Comparison of ENCODE assay signal across 33 cellular contexts in the genomic region with DNA sequence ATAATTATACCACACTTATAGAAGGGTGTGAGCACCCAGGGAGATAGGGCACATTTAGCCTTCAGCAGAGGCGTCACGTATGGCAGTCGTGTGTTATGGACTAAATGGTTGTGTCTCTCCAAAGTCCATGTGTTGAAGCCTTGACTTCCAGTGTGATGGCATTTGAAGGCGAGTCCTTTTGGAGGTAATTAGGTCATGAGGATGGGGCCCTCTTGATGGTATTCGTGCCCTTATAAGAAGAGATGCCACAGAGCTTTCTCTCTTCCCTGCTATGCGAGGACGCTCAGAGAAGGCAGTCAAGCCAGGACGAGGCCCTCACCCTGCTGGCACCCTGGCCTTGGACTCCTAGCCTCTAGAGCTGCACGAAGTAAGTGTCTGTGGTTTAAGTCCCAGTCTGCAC.
DNase-seq lines count a peak whose midpoint lies in the region; ATAC-seq, FAIRE-seq and TF ChIP-seq lines count a peak whose summit lies in the region.
"Had no signal": no experiment of that assay in that cellular context is flagged by ENCODE, and none has a peak within 500 bp of the region (broad histone marks: within the 10 kb centered on the region; RNA-seq: fewer than 3 reads in every experiment).

No MANE protein-coding gene starts in this region.

- H3K79me2 ChIP-seq in HepG2 (ENCODE audit: insufficient read depth, low read length) (no peaks in the 10 kb centered on the region), neural progenitor cell (ENCODE audit: low read depth) (no peaks in the 10 kb centered on the region)

- intact Hi-C loops in HepG2 (cut with micrococcal nuclease; ENCODE audit: unreplicated experiment) (no loop called here), right lobe of liver (cut with DNase I) (no loop called here)

- H3K27ac Mint-ChIP-seq in neural progenitor cell, result no peak overlapping the region
- H3K27ac Mint-ChIP-seq: B cell; CD4-positive, alpha-beta memory T cell; CD4-positive, alpha-beta T cell; CD4-positive, CD25-positive, alpha-beta regulatory T cell; CD8-positive, alpha-beta T cell had no signal

- peaks cover 3% of the 10 kb centered on the region for H3K36me3 Mint-ChIP-seq in neural progenitor cell
- H3K36me3 Mint-ChIP-seq: CD14-positive monocyte; CD4-positive, CD25-positive, alpha-beta regulatory T cell; CD8-positive, alpha-beta T cell had no signal

- H3K4me3 ChIP-seq in HepG2 (replicated peaks in 1 of 3; ENCODE audit: insufficient read depth in 1 of 3, low read depth in 2 of 3, low read length in 3 of 3), result no peak overlapping the region
- H3K4me3 ChIP-seq in right lobe of liver, result no peak overlapping the region
- no peak overlapping the region for H3K4me3 ChIP-seq in neural progenitor cell
- H3K4me3 ChIP-seq: A549; BLaER1; BLaER1 treated with 17β-estradiol and CSF1 and Interleukin-3, amounts not matched to agents 10 nM and 100 nM had no signal

- no peak for TF ChIP-seq CTCF in HepG2 (CRISPR knock-in tag; IDR thresholded peaks at IDR 0.05)
- TF ChIP-seq CTCF in right lobe of liver (IDR thresholded peaks at IDR 0.05), result no peak
- no peak for TF ChIP-seq CTCF in neural progenitor cell (IDR thresholded peaks at IDR 0.05)

- no peak for FAIRE-seq in HepG2 (lab: Jason Lieb, UNC)
- FAIRE-seq: A204.1, A549, D721Med had no signal

- H4K20me1 ChIP-seq in HepG2 (ENCODE audit: insufficient read depth, low read length) (no peaks in the 10 kb centered on the region), neural progenitor cell (ENCODE audit: low read depth) (no peaks in the 10 kb centered on the region)
- H4K20me1 ChIP-seq: BLaER1; BLaER1 treated with 17β-estradiol and CSF1 and Interleukin-3, amounts not matched to agents 10 nM and 100 nM had no signal

- in situ Hi-C loops in HepG2 (cut with HindIII; ENCODE audit: extremely low pct_ligation_motif_present, low pct_unique_long_range_greater_than_20kb), result no loop called here

- peaks cover 51% of the 10 kb centered on the region for H3K4me1 Mint-ChIP-seq in neural progenitor cell
- H3K4me1 Mint-ChIP-seq: B cell; CD14-positive monocyte; CD4-positive, alpha-beta memory T cell; CD8-positive, alpha-beta memory T cell had no signal

- peaks cover 14% of the 10 kb centered on the region for H3K9me3 Mint-ChIP-seq in neural progenitor cell

- H2AFZ ChIP-seq in HepG2 (ENCODE audit: low read length) (no peak overlapping the region), neural progenitor cell (replicated peaks) (no peak overlapping the region)

- peaks cover 56% of the 10 kb centered on the region for H3K4me1 ChIP-seq in HepG2 (ENCODE audit: insufficient read depth, low read length)
- no peaks in the 10 kb centered on the region for H3K4me1 ChIP-seq in right lobe of liver
- H3K4me1 ChIP-seq in neural progenitor cell, result peaks cover 31% of the 10 kb centered on the region
- H3K4me1 ChIP-seq: A549, BE2C, BLaER1, Caco-2 had no signal

- BruUV-seq in HepG2 (replicated peaks; lab: Mats Ljungman, UMichigan), result no TSS peak

- ATAC-seq in HepG2, result no peak
- ATAC-seq in right lobe of liver, result no peak
- no peak for ATAC-seq in GM21723 (IDR thresholded peaks at IDR 0.05; ENCODE audit: unreplicated experiment)
- ATAC-seq: A549; CD8-positive, alpha-beta T cell had no signal

- no peak overlapping the region for H3K9ac ChIP-seq in HepG2 (ENCODE audit: insufficient read depth, low read depth, low read length)
- H3K9ac ChIP-seq in neural progenitor cell, result no peak overlapping the region
- H3K9ac ChIP-seq: BLaER1; BLaER1 treated with 17β-estradiol and CSF1 and Interleukin-3, amounts not matched to agents 10 nM and 100 nM had no signal

- POLR2A ChIA-PET in HepG2 (lab: Yijun Ruan, JAX), result no interaction called here

- no peak overlapping the region for H3K4me3 Mint-ChIP-seq in neural progenitor cell
- H3K4me3 Mint-ChIP-seq: B cell; CD14-positive monocyte; CD4-positive, alpha-beta memory T cell; CD4-positive, alpha-beta T cell; CD4-positive, CD25-positive, alpha-beta regulatory T cell; CD8-positive, alpha-beta memory T cell; CD8-positive, alpha-beta T cell had no signal

- H3K9me3 ChIP-seq in HepG2 (ENCODE audit: low read length), result peaks cover 19% of the 10 kb centered on the region
- no peaks in the 10 kb centered on the region for H3K9me3 ChIP-seq in right lobe of liver
- H3K9me3 ChIP-seq in neural progenitor cell (ENCODE audit: low read depth), result peaks cover 8% of the 10 kb centered on the region
- H3K9me3 ChIP-seq: BE2C, Caco-2 had no signal

- peaks cover 15% of the 10 kb centered on the region for H3K27me3 Mint-ChIP-seq in neural progenitor cell (ENCODE audit: insufficient read depth, low read depth)

- 98% methylated on average over 5 of the region's 9 CpGs for WGBS in HepG2 (ENCODE audit: low lambda C conversion rate)
- 59% methylated on average over 6 of the region's 9 CpGs for WGBS in right lobe of liver (ENCODE audit: insufficient coverage, low coverage, low lambda C conversion rate, missing lambda C conversion rate)

- no peak overlapping the region for H3K27ac ChIP-seq in HepG2 (ENCODE audit: extremely low read length, insufficient read depth, low read length)
- no peak overlapping the region for H3K27ac ChIP-seq in right lobe of liver
- H3K27ac ChIP-seq in neural progenitor cell, result no peak overlapping the region
- H3K27ac ChIP-seq: 22Rv1; A549; BLaER1; BLaER1 treated with 17β-estradiol and CSF1 and Interleukin-3, amounts not matched to agents 10 nM and 100 nM; C4-2B had no signal

- no peaks in the 10 kb centered on the region for H3K27me3 ChIP-seq in HepG2 (ENCODE audit: control insufficient read depth in 1 of 2, insufficient read depth in 2 of 2, low read length in 2 of 2)
- no peaks in the 10 kb centered on the region for H3K27me3 ChIP-seq in right lobe of liver
- no peaks in the 10 kb centered on the region for H3K27me3 ChIP-seq in neural progenitor cell
- H3K27me3 ChIP-seq: BE2C; BLaER1; BLaER1 treated with 17β-estradiol and CSF1 and Interleukin-3, amounts not matched to agents 10 nM and 100 nM had no signal

- H3K4me2 ChIP-seq in HepG2 (ENCODE audit: low read depth, low read length), result no peak overlapping the region
- H3K4me2 ChIP-seq in neural progenitor cell, result peak overlapping the region; percentile 75
- H3K4me2 ChIP-seq: A549; BLaER1; BLaER1 treated with 17β-estradiol and CSF1 and Interleukin-3, amounts not matched to agents 10 nM and 100 nM had no signal

- TF ChIP-seq POLR2A in HepG2 (IDR thresholded peaks at IDR 0.05; ENCODE audit: insufficient read depth in 1 of 2, low read depth in 2 of 2, low read length in 2 of 2), result no peak
- TF ChIP-seq POLR2A in right lobe of liver (IDR thresholded peaks at IDR 0.05), result no peak

- TF ChIP-seq EP300 in HepG2 (IDR thresholded peaks at IDR 0.05; ENCODE audit: low read depth in 2 of 2, low read length in 2 of 2), result no peak
- TF ChIP-seq EP300 in HepG2 (CRISPR knock-in tag; IDR thresholded peaks at IDR 0.05; ENCODE audit: borderline replicate concordance), result no peak

- TF ChIP-seq RAD21 in HepG2 (CRISPR knock-in tag; IDR thresholded peaks at IDR 0.05), result no peak

- no peak for DNase-seq in HepG2 (ENCODE audit: low spot score)
- no peak for DNase-seq in right lobe of liver
- no peak for DNase-seq in neural progenitor cell (ENCODE audit: low spot score)
- DNase-seq: 8988T; ACHN; AML-193; BE2C; C1 segment of cervical spinal cord; Caco-2; Calu3; CD4-positive, alpha-beta memory T cell; CD4-positive, alpha-beta T cell; CD4-positive, CD25-positive, alpha-beta regulatory T cell; CD8-positive, alpha-beta memory T cell; CD8-positive, alpha-beta T cell; COR-L47; DMS 273 treated with DMSO at 0.1 percent for 48 hours; DMS153; DMS53; DMS79; DMS79 treated with DMSO at 0.1 percent for 48 hours; DND-41; EL had no signal

- no peaks in the 10 kb centered on the region for H3K36me3 ChIP-seq in HepG2 (replicated peaks in 1 of 2; ENCODE audit: control insufficient read depth in 1 of 2, insufficient read depth in 2 of 2, low read length in 2 of 2)
- no peaks in the 10 kb centered on the region for H3K36me3 ChIP-seq in right lobe of liver
- no peaks in the 10 kb centered on the region for H3K36me3 ChIP-seq in neural progenitor cell
- H3K36me3 ChIP-seq: BE2C; BLaER1; BLaER1 treated with 17β-estradiol and CSF1 and Interleukin-3, amounts not matched to agents 10 nM and 100 nM had no signal

- peaks cover 34% of the 10 kb centered on the region for H3F3A ChIP-seq in neural progenitor cell (ENCODE audit: low read depth)

- CTCF ChIA-PET in HepG2 (lab: Yijun Ruan, JAX; ENCODE audit: low intra/inter-chr PET ratio, low total read pairs), result no interaction called here

TF ChIP-seq in HepG2, 621 proteins besides CTCF, POLR2A, EP300 and RAD21:
- TF ChIP-seq ZNF264 (CRISPR knock-in tag; IDR thresholded peaks at IDR 0.05) (peak; percentile 93), ZNF431 (CRISPR knock-in tag; IDR thresholded peaks at IDR 0.05; ENCODE audit: borderline replicate concordance, low read depth) (no peak)
